In the genomic region with DNA sequence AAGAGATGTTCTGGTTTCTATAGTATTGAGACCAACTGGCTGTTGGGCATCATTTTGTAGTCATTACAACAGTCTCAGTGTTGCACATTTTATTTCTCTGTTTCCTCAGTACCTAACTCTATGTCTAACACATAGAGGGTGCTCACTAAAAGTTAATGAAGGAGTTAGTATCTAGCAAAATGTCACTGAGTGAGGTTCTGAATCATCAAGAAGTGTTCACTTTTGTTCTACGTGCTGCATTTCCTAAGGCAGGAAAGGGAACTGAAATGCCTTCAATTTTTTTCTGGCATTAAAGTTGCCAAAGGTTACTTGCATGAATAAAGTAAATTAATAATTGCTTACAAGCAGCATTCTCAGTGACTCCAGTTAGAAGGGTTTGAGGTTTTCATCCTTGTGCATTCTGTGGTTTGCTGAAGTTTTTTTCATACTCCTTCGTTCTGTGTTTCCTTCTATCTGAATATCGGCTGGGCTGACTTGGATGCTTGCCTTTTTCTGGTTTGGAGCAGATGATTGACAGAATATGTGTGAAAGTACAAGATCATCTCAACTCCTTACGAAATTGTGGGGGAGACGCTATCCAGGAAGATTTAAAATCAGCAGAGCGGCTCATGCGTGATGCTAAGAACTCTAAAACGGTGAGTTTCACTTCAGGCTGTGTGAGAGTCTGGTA, we compare ENCODE assay signal across 23 cellular contexts.
DNase-seq lines count a peak whose midpoint lies in the region; ATAC-seq, FAIRE-seq and TF ChIP-seq lines count a peak whose summit lies in the region.
"Had no signal": no experiment of that assay in that cellular context is flagged by ENCODE, and none has a peak within 500 bp of the region (broad histone marks: within the 10 kb centered on the region; RNA-seq: fewer than 3 reads in every experiment).

No MANE protein-coding gene starts in this region.

- no peak for DNase-seq in DND-41
- peak; percentile 66 for DNase-seq in RCC 7860 (ENCODE audit: low spot score)
- peak; percentile 8 for DNase-seq in fibroblast of villous mesenchyme (ENCODE audit: low read depth)
- no peak for DNase-seq in omental fat pad (ENCODE audit: low spot score)
- no peak for DNase-seq in T-helper 2 cell treated with Interferon-gamma antibody and Interleukin-4, amounts not matched to agents 5 μg/mL and 100 μg/mL, for 36 hours (ENCODE audit: low spot score)
- no peak for DNase-seq in Right ventricle myocardium inferior (ENCODE audit: missing footprints)
- no peak for DNase-seq in activated CD4-positive, alpha-beta T cell treated with anti-CD3 and anti-CD28 coated beads for 1 hour
- no peak for DNase-seq in H4 (ENCODE audit: low spot score)
- DNase-seq: ACHN; activated CD4-positive, alpha-beta T cell treated with anti-CD3 and anti-CD28 coated beads, Interleukin-2, amount 10 ng/mL, durations not matched to agents 24 days and 14 days; activated effector memory CD4-positive, alpha-beta T cell treated with Interleukin-2 at 50 U/mL for 16 hours; CD8-positive, alpha-beta T cell; NCI-H2081 treated with DMSO at 0.1 percent for 48 hours; NCI-H524; SK-N-SH; stimulated activated naive CD4-positive, alpha-beta T cell had no signal

- H3K27me3 ChIP-seq in DND-41 (ENCODE audit: insufficient read depth, low read length, poor library complexity) = peaks cover 18% of the 10 kb centered on the region
- H3K27me3 ChIP-seq: right atrium auricular region had no signal

- no peak for TF ChIP-seq CTCF in DND-41 (IDR thresholded peaks at IDR 0.05; ENCODE audit: borderline replicate concordance, extremely low read depth, low read length, poor library complexity, severe bottlenecking)
- TF ChIP-seq CTCF in fibroblast of villous mesenchyme (IDR thresholded peaks at IDR 0.05; ENCODE audit: insufficient read depth, low read depth, low read length) = no peak
- TF ChIP-seq CTCF in omental fat pad (IDR thresholded peaks at IDR 0.05) = no peak

- no peak overlapping the region for H2AFZ ChIP-seq in DND-41 (ENCODE audit: low read depth, low read length)

- no peaks in the 10 kb centered on the region for H3K9me3 ChIP-seq in DND-41 (ENCODE audit: insufficient read depth, low read length, severe bottlenecking)
- H3K9me3 ChIP-seq: neutrophil, right atrium auricular region, SK-N-SH had no signal

- no peak overlapping the region for H3K4me3 ChIP-seq in DND-41 (ENCODE audit: low read depth in 1 of 2, low read length in 2 of 2)
- H3K4me3 ChIP-seq in fibroblast of villous mesenchyme (ENCODE audit: low read depth, low read length) = no peak overlapping the region
- H3K4me3 ChIP-seq: right atrium auricular region had no signal

- FAIRE-seq in RCC 7860 (lab: Jason Lieb, UNC) = peak; percentile 96
- FAIRE-seq: H1, HepG2, islet of Langerhans had no signal

- H3K4me1 ChIP-seq in DND-41 (ENCODE audit: insufficient read depth, low read length) = no peaks in the 10 kb centered on the region
- H3K4me1 ChIP-seq: right atrium auricular region had no signal

- H3K27ac Mint-ChIP-seq in T-helper 2 cell treated with Interferon-gamma antibody and Interleukin-4, amounts not matched to agents 5 μg/mL and 100 μg/mL, for 36 hours = no peak overlapping the region
- H3K27ac Mint-ChIP-seq: activated CD4-positive, alpha-beta T cell treated with anti-CD3 and anti-CD28 coated beads, Interleukin-2, amount 10 ng/mL, durations not matched to agents 24 days and 14 days; CD8-positive, alpha-beta T cell; mesothelial cell of epicardium; type B pancreatic cell had no signal

- ATAC-seq in DND-41 (ENCODE audit: insufficient read depth, low read depth) (peak; percentile 39; the same call in 1 of the 3 replicates), omental fat pad (ENCODE audit: low FRiP score) (peak; percentile 87), Right ventricle myocardium inferior (no peak)
- ATAC-seq: CD8-positive, alpha-beta T cell; HepG2 had no signal

- H3K27me3 Mint-ChIP-seq in T-helper 2 cell treated with Interferon-gamma antibody and Interleukin-4, amounts not matched to agents 5 μg/mL and 100 μg/mL, for 36 hours (ENCODE audit: low read depth) = no peaks in the 10 kb centered on the region
- H3K27me3 Mint-ChIP-seq: activated CD4-positive, alpha-beta T cell treated with anti-CD3 and anti-CD28 coated beads, Interleukin-2, amount 10 ng/mL, durations not matched to agents 24 days and 14 days; type B pancreatic cell had no signal

- peaks cover 1% of the 10 kb centered on the region for H3K4me1 Mint-ChIP-seq in T-helper 2 cell treated with Interferon-gamma antibody and Interleukin-4, amounts not matched to agents 5 μg/mL and 100 μg/mL, for 36 hours (ENCODE audit: low read depth)
- H3K4me1 Mint-ChIP-seq: activated CD4-positive, alpha-beta T cell treated with anti-CD3 and anti-CD28 coated beads, Interleukin-2, amount 10 ng/mL, durations not matched to agents 24 days and 14 days had no signal

- no peaks in the 10 kb centered on the region for H3K9me3 Mint-ChIP-seq in T-helper 2 cell treated with Interferon-gamma antibody and Interleukin-4, amounts not matched to agents 5 μg/mL and 100 μg/mL, for 36 hours
- H3K9me3 Mint-ChIP-seq: activated CD4-positive, alpha-beta T cell treated with anti-CD3 and anti-CD28 coated beads, Interleukin-2, amount 10 ng/mL, durations not matched to agents 24 days and 14 days; CD8-positive, alpha-beta T cell; type B pancreatic cell had no signal

- no peak overlapping the region for H3K4me3 Mint-ChIP-seq in T-helper 2 cell treated with Interferon-gamma antibody and Interleukin-4, amounts not matched to agents 5 μg/mL and 100 μg/mL, for 36 hours
- H3K4me3 Mint-ChIP-seq: activated CD4-positive, alpha-beta T cell treated with anti-CD3 and anti-CD28 coated beads, Interleukin-2, amount 10 ng/mL, durations not matched to agents 24 days and 14 days; CD8-positive, alpha-beta T cell; mesothelial cell of epicardium; type B pancreatic cell had no signal

- no peaks in the 10 kb centered on the region for H3K36me3 Mint-ChIP-seq in T-helper 2 cell treated with Interferon-gamma antibody and Interleukin-4, amounts not matched to agents 5 μg/mL and 100 μg/mL, for 36 hours (ENCODE audit: low read depth)

- no peak overlapping the region for H3K27ac ChIP-seq in DND-41 (ENCODE audit: low read length)
- H3K27ac ChIP-seq: neutrophil, right atrium auricular region had no signal

- no peak overlapping the region for H3K4me2 ChIP-seq in DND-41 (ENCODE audit: insufficient read depth, low read length)
- H3K4me2 ChIP-seq: SK-N-SH had no signal

- intact Hi-C loops in Right ventricle myocardium inferior (cut with DNase I) = no loop called here

- H3K9ac ChIP-seq in DND-41 (ENCODE audit: low read depth, low read length) = no peak overlapping the region
- H3K9ac ChIP-seq: SK-N-SH had no signal

- no peaks in the 10 kb centered on the region for H3K36me3 ChIP-seq in DND-41 (ENCODE audit: insufficient read depth, low read length)
- H3K36me3 ChIP-seq: neutrophil had no signal

- no peaks in the 10 kb centered on the region for H4K20me1 ChIP-seq in DND-41 (ENCODE audit: insufficient read depth, low read length)

- no peaks in the 10 kb centered on the region for H3K79me2 ChIP-seq in DND-41 (ENCODE audit: insufficient read depth, low read length)

Comparison
In these comparisons a context has a peak if more than half of its experiments do, and no peak if none do; other contexts are left out.
1. DNase-seq: peak in RCC 7860 (single experiment) and fibroblast of villous mesenchyme (single experiment); none in DND-41 (single experiment), omental fat pad (single experiment), T-helper 2 cell treated with Interferon-gamma antibody and Interleukin-4, amounts not matched to agents 5 μg/mL and 100 μg/mL, for 36 hours (single experiment), Right ventricle myocardium inferior (single experiment), activated CD4-positive, alpha-beta T cell treated with anti-CD3 and anti-CD28 coated beads for 1 hour (single experiment) and H4 (single experiment).